Comparison of ENCODE assay signal across 23 cellular contexts in the genomic region with DNA sequence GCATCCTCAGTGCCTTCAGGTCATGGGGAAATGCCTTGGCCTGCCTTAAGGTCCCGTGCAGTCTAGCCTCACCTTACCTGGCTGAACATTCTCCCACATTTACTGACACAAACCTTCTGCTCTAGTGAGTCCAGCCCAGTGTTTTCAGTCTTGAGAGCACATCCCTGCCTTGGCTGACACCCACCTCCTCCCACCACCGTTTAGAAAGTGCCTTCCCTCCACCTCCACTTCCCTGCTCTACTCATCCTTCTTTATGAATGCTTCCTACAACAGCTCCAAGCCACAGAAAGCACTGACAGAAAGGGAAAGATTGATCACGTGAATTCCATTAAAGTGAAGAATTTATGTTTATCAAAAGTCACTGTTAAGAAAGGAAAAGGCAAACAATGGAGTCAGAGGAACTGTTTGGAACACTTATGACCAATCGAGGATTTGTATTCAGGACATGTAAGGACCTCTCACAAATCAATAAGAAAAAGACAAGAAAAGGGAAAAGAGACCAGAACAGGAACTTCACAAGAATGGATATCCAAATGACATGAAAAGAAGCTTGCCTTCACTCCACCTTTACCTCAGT. TPM values are rescaled to one million over a fixed set of nuclear protein-coding genes. Genes with fewer than 3 reads are reported as not detected.
DNase-seq lines count a peak whose midpoint lies in the region; ATAC-seq, FAIRE-seq and TF ChIP-seq lines count a peak whose summit lies in the region.
"Had no signal": no experiment of that assay in that cellular context is flagged by ENCODE, and none has a peak within 500 bp of the region (broad histone marks: within the 10 kb centered on the region; RNA-seq: fewer than 3 reads in every experiment).

No MANE protein-coding gene starts in this region.

- peak overlapping the region; percentile 27 for H3K4me2 ChIP-seq in astrocyte (ENCODE audit: low read length)

- H4K20me1 ChIP-seq in astrocyte (ENCODE audit: insufficient read depth, low read length), result peaks cover 22% of the 10 kb centered on the region

- H3K4me3 Mint-ChIP-seq in astrocyte (ENCODE audit: unreplicated experiment), result no peak overlapping the region
- no peak overlapping the region for H3K4me3 Mint-ChIP-seq in mesothelial cell of epicardium
- no peak overlapping the region for H3K4me3 Mint-ChIP-seq in activated naive CD4-positive, alpha-beta T cell treated with anti-CD3 and anti-CD28 coated beads, Interleukin-2, amount 10 ng/mL, durations not matched to agents 7 days and 5 days
- H3K4me3 Mint-ChIP-seq: activated CD8-positive, alpha-beta T cell treated with anti-CD3 and anti-CD28 coated beads for 36 hours; CD4-positive, CD25-positive, alpha-beta regulatory T cell; dendritic cell treated with granulocyte-macrophage colony-stimulating factor and Interleukin-4, amounts not matched to agents 40 ng/mL and 50 ng/mL, for 4 days; stimulated activated naive CD8-positive, alpha-beta T cell treated with anti-CD3 and anti-CD28 coated beads, Interleukin-15, amount 100 ng/mL, for 72 hours had no signal

- POLR2A ChIA-PET in HEK293 (lab: Yijun Ruan, JAX), result no interaction called here

- TF ChIP-seq CTCF in HEK293 (tag by site-specific recombination; IDR thresholded peaks at IDR 0.05) (no peak), astrocyte (IDR thresholded peaks at IDR 0.05; ENCODE audit: insufficient read depth, low read depth, low read length) (no peak), mesothelial cell of epicardium (IDR thresholded peaks at IDR 0.05; ENCODE audit: unreplicated experiment) (no peak)

- H3K27me3 ChIP-seq in astrocyte (ENCODE audit: insufficient read depth, low read length), result no peaks in the 10 kb centered on the region
- H3K27me3 ChIP-seq in subcutaneous abdominal adipose tissue (ENCODE audit: control insufficient read depth in 5 of 5, insufficient read depth in 4 of 5, low read length in 5 of 5), result no peaks in the 10 kb centered on the region

- H3K27ac ChIP-seq in HEK293 (ENCODE audit: extremely low read depth, low read depth, low read length), result no peak overlapping the region
- H3K27ac ChIP-seq in astrocyte (ENCODE audit: low read depth, low read length), result peak overlapping the region; percentile 73
- H3K27ac ChIP-seq in subcutaneous abdominal adipose tissue (ENCODE audit: low read depth, low read length), result peak overlapping the region; percentile 92
- H3K27ac ChIP-seq: neutrophil had no signal

- H3K36me3 Mint-ChIP-seq in astrocyte (ENCODE audit: low read depth, unreplicated experiment) (peaks cover 3% of the 10 kb centered on the region), mesothelial cell of epicardium (peaks cover 2% of the 10 kb centered on the region)
- H3K36me3 Mint-ChIP-seq in activated naive CD4-positive, alpha-beta T cell treated with anti-CD3 and anti-CD28 coated beads, Interleukin-2, amount 10 ng/mL, durations not matched to agents 7 days and 5 days, result no peaks in the 10 kb centered on the region
- H3K36me3 Mint-ChIP-seq: CD4-positive, CD25-positive, alpha-beta regulatory T cell had no signal

- H3K79me2 ChIP-seq in astrocyte (ENCODE audit: insufficient read depth, low read length), result peaks cover 35% of the 10 kb centered on the region

- H3K4me1 ChIP-seq in HEK293 (ENCODE audit: control insufficient read depth, insufficient read depth, low read length), result peaks cover 6% of the 10 kb centered on the region
- peaks cover 44% of the 10 kb centered on the region for H3K4me1 ChIP-seq in astrocyte (ENCODE audit: insufficient read depth, low read length)
- H3K4me1 ChIP-seq in subcutaneous abdominal adipose tissue (ENCODE audit: control insufficient read depth in 5 of 5, insufficient read depth in 5 of 5, low read length in 5 of 5), result peaks cover 8 to 59% (median 53%) of the 10 kb centered on the region in 5 donors

- no peaks in the 10 kb centered on the region for H3K36me3 ChIP-seq in HEK293 (ENCODE audit: control insufficient read depth in 2 of 2, insufficient read depth in 1 of 2, low read length in 2 of 2)
- H3K36me3 ChIP-seq in astrocyte (ENCODE audit: insufficient read depth, low read length), result no peaks in the 10 kb centered on the region
- H3K36me3 ChIP-seq in subcutaneous abdominal adipose tissue (ENCODE audit: control insufficient read depth in 5 of 5, insufficient read depth in 5 of 5, low read length in 5 of 5), result no peaks in the 10 kb centered on the region
- H3K36me3 ChIP-seq: neutrophil had no signal

- H3K9ac ChIP-seq in astrocyte (ENCODE audit: low read length) (no peak overlapping the region), subcutaneous abdominal adipose tissue (ENCODE audit: low read length in 5 of 5) (peak overlapping the region in 2 of 5 donors; percentile 10 to 11)

- ATAC-seq in GM19328 (IDR thresholded peaks at IDR 0.05; ENCODE audit: unreplicated experiment), result no peak
- ATAC-seq: activated CD4-positive, CD25-positive, alpha-beta regulatory T cell treated with anti-CD3 and anti-CD28 coated beads, Interleukin-2, amount 50 U/mL, for 24 hours; activated CD8-positive, alpha-beta T cell treated with anti-CD3 and anti-CD28 coated beads for 36 hours; Right ventricle myocardium inferior; stimulated activated naive CD8-positive, alpha-beta T cell treated with anti-CD3 and anti-CD28 coated beads, Interleukin-15, amount 100 ng/mL, for 72 hours had no signal

- H2AFZ ChIP-seq in astrocyte (ENCODE audit: low read depth, low read length), result no peak overlapping the region

- H3K4me1 Mint-ChIP-seq in astrocyte (ENCODE audit: low read depth, unreplicated experiment) (peaks cover 35% of the 10 kb centered on the region), mesothelial cell of epicardium (peaks cover 23% of the 10 kb centered on the region)
- H3K4me1 Mint-ChIP-seq in activated naive CD4-positive, alpha-beta T cell treated with anti-CD3 and anti-CD28 coated beads, Interleukin-2, amount 10 ng/mL, durations not matched to agents 7 days and 5 days, result no peaks in the 10 kb centered on the region
- H3K4me1 Mint-ChIP-seq: stimulated activated naive CD8-positive, alpha-beta T cell treated with anti-CD3 and anti-CD28 coated beads, Interleukin-15, amount 100 ng/mL, for 72 hours had no signal

- TF ChIP-seq POLR2A in H54 (IDR thresholded peaks at IDR 0.05; ENCODE audit: low read depth, low read length), result no peak

- peak; percentile 46 for DNase-seq in astrocyte (ENCODE audit: low read depth)
- DNase-seq in mesothelial cell of epicardium (ENCODE audit: low spot score in 2 of 2, unreplicated experiment in 2 of 2), result no peak
- no peak for DNase-seq in activated naive CD4-positive, alpha-beta T cell treated with anti-CD3 and anti-CD28 coated beads, Interleukin-2, amount 10 ng/mL, durations not matched to agents 7 days and 5 days
- no peak for DNase-seq in H54 (ENCODE audit: insufficient read length, low spot score)
- DNase-seq: activated CD8-positive, alpha-beta T cell treated with anti-CD3 and anti-CD28 coated beads for 36 hours; amniotic stem cell; CD4-positive, CD25-positive, alpha-beta regulatory T cell; foreskin fibroblast; H7; hippocampal formation; NCI-H1694 treated with DMSO at 0.1 percent for 48 hours; NCI-H2227 treated with DMSO at 0.1 percent for 48 hours; NCI-H748 treated with DMSO at 0.1 percent for 48 hours; OCI-M1; stimulated activated naive CD8-positive, alpha-beta T cell treated with anti-CD3 and anti-CD28 coated beads, Interleukin-15, amount 100 ng/mL, for 72 hours had no signal

- CTCF ChIA-PET in HEK293 (lab: Yijun Ruan, JAX), result no interaction called here
- CTCF ChIA-PET in activated naive CD4-positive, alpha-beta T cell treated with anti-CD3 and anti-CD28 coated beads, Interleukin-2, amount 10 ng/mL, durations not matched to agents 7 days and 5 days (lab: Charles Lee), result no interaction called here

- no peaks in the 10 kb centered on the region for H3K9me3 ChIP-seq in HEK293 (ENCODE audit: control insufficient read depth, insufficient read depth, low read depth, low read length)
- H3K9me3 ChIP-seq in astrocyte (ENCODE audit: insufficient read depth, low read depth, low read length), result no peaks in the 10 kb centered on the region
- H3K9me3 ChIP-seq in subcutaneous abdominal adipose tissue (ENCODE audit: control insufficient read depth in 5 of 5, low read length in 5 of 5), result no peaks in the 10 kb centered on the region
- H3K9me3 ChIP-seq: neutrophil had no signal

- no peak overlapping the region for H3K27ac Mint-ChIP-seq in astrocyte (ENCODE audit: unreplicated experiment)
- H3K27ac Mint-ChIP-seq in mesothelial cell of epicardium, result peak overlapping the region; percentile 2
- no peak overlapping the region for H3K27ac Mint-ChIP-seq in activated naive CD4-positive, alpha-beta T cell treated with anti-CD3 and anti-CD28 coated beads, Interleukin-2, amount 10 ng/mL, durations not matched to agents 7 days and 5 days
- H3K27ac Mint-ChIP-seq: activated CD8-positive, alpha-beta T cell treated with anti-CD3 and anti-CD28 coated beads for 36 hours; CD4-positive, CD25-positive, alpha-beta regulatory T cell; dendritic cell treated with granulocyte-macrophage colony-stimulating factor and Interleukin-4, amounts not matched to agents 40 ng/mL and 50 ng/mL, for 4 days; stimulated activated naive CD8-positive, alpha-beta T cell treated with anti-CD3 and anti-CD28 coated beads, Interleukin-15, amount 100 ng/mL, for 72 hours had no signal

- no peaks in the 10 kb centered on the region for H3K9me3 Mint-ChIP-seq in astrocyte (ENCODE audit: unreplicated experiment)
- H3K9me3 Mint-ChIP-seq in mesothelial cell of epicardium, result no peaks in the 10 kb centered on the region
- H3K9me3 Mint-ChIP-seq in activated naive CD4-positive, alpha-beta T cell treated with anti-CD3 and anti-CD28 coated beads, Interleukin-2, amount 10 ng/mL, durations not matched to agents 7 days and 5 days, result no peaks in the 10 kb centered on the region
- H3K9me3 Mint-ChIP-seq: activated CD8-positive, alpha-beta T cell treated with anti-CD3 and anti-CD28 coated beads for 36 hours; CD4-positive, CD25-positive, alpha-beta regulatory T cell; dendritic cell treated with granulocyte-macrophage colony-stimulating factor and Interleukin-4, amounts not matched to agents 40 ng/mL and 50 ng/mL, for 4 days; stimulated activated naive CD8-positive, alpha-beta T cell treated with anti-CD3 and anti-CD28 coated beads, Interleukin-15, amount 100 ng/mL, for 72 hours had no signal

- FAIRE-seq in astrocyte (lab: Jason Lieb, UNC) (no peak), H54 (lab: Jason Lieb, UNC) (no peak)
- FAIRE-seq: urothelium cell line had no signal

- H3K27me3 Mint-ChIP-seq in astrocyte (ENCODE audit: low read depth, unreplicated experiment), result no peaks in the 10 kb centered on the region
- no peaks in the 10 kb centered on the region for H3K27me3 Mint-ChIP-seq in mesothelial cell of epicardium (ENCODE audit: low read depth)
- peaks cover 3% of the 10 kb centered on the region for H3K27me3 Mint-ChIP-seq in activated naive CD4-positive, alpha-beta T cell treated with anti-CD3 and anti-CD28 coated beads, Interleukin-2, amount 10 ng/mL, durations not matched to agents 7 days and 5 days
- H3K27me3 Mint-ChIP-seq: dendritic cell treated with granulocyte-macrophage colony-stimulating factor and Interleukin-4, amounts not matched to agents 40 ng/mL and 50 ng/mL, for 4 days had no signal

- no peak overlapping the region for H3K4me3 ChIP-seq in HEK293 (ENCODE audit: low read depth, low read length)
- H3K4me3 ChIP-seq in astrocyte (ENCODE audit: insufficient read depth, low read depth, low read length), result no peak overlapping the region
- H3K4me3 ChIP-seq in subcutaneous abdominal adipose tissue (ENCODE audit: low read depth in 1 of 5, low read length in 5 of 5), result no peak overlapping the region

RNA-seq across cellular contexts. Expression of a gene that starts 59.8 kb away (rescaled TPM):
- 15.3 and 23.2 TPM in 2 replicates for total RNA-seq in astrocyte
- 54.4 to 60.0 TPM (median 58.1 TPM) in 3 replicates for total RNA-seq in mesothelial cell of epicardium
